ENCODE assay signal across 1 cellular context in the genomic region with DNA sequence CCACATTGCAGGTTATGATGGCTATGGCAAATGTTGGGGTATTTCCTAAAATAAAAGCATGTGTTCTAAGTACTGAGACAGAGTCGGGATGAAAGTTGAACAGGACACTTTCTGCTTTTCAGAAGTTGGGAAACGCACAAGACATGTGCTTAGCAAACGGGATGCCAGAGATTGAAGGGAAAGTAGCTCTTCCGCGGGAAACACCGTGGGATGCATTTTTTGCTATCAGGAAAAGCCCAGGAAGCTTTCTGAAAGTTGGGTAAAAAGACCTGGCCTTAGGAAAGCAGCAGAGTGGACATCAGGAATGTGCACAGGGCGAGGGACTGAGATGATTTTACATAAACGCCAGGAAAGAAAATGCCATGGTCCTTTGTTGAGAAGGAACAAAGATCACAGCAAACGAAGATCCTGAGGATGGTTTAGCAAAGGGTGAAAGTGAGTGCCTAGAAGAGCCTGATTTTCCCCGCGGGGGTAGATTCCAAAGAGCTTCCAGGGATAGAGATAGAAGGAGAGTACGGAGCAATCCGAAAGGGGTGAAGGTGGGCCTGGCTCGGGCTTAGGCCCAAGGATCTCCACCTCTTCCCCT.
A peak's percentile ranks its signal among the peaks of the same experiment; 100 is the strongest.
TF ChIP-seq lines count a peak whose summit lies in the region.

No MANE protein-coding gene starts in this region.

TF ChIP-seq in HepG2, 621 proteins besides CTCF, POLR2A, EP300 and RAD21 (continues in another document):
- TF ChIP-seq MED1 (CRISPR knock-in tag; IDR thresholded peaks at IDR 0.05) (no peak), HNRNPL (IDR thresholded peaks at IDR 0.05; ENCODE audit: low read depth, low read length) (no peak), ZSCAN22 (CRISPR knock-in tag; IDR thresholded peaks at IDR 0.05) (no peak), FOSL2 (CRISPR knock-in tag; IDR thresholded peaks at IDR 0.05) (no peak), FOXA3 (CRISPR knock-in tag; IDR thresholded peaks at IDR 0.05) (no peak), HDAC2 (CRISPR knock-in tag; IDR thresholded peaks at IDR 0.05) (no peak), ETV6 (CRISPR knock-in tag; conservative IDR thresholded peaks at IDR 0.05) (no peak), ELF3 (CRISPR knock-in tag; IDR thresholded peaks at IDR 0.05) (no peak), ZNF432 (CRISPR knock-in tag; IDR thresholded peaks at IDR 0.05; ENCODE audit: borderline replicate concordance) (no peak), ATM (IDR thresholded peaks at IDR 0.05; ENCODE audit: borderline replicate concordance) (no peak), ZNF136 (CRISPR knock-in tag; IDR thresholded peaks at IDR 0.05; ENCODE audit: low read depth) (0 out of 2 replicates have a peak, but pooled peaks have one; percentile 34), MATR3 (CRISPR knock-in tag; IDR thresholded peaks at IDR 0.05) (no peak), ZFP82 (CRISPR knock-in tag; IDR thresholded peaks at IDR 0.05; ENCODE audit: borderline replicate concordance) (0 out of 2 replicates have a peak, but pooled peaks have one; percentile 37), ZSCAN12 (CRISPR knock-in tag; IDR thresholded peaks at IDR 0.05) (no peak), TBP (CRISPR knock-in tag; IDR thresholded peaks at IDR 0.05) (no peak), ZNF263 (CRISPR knock-in tag; IDR thresholded peaks at IDR 0.05) (no peak), AKAP8 (CRISPR knock-in tag; IDR thresholded peaks at IDR 0.05) (0 out of 2 replicates have a peak, but pooled peaks have one; percentile 12), CBX1 (IDR thresholded peaks at IDR 0.05; ENCODE audit: low read depth) (no peak), REXO4 (CRISPR knock-in tag; IDR thresholded peaks at IDR 0.05; ENCODE audit: borderline replicate concordance) (no peak), ZNF143 (CRISPR knock-in tag; IDR thresholded peaks at IDR 0.05) (peak; percentile 30; the same call in 1 of the 2 replicates), HOXD1 (CRISPR knock-in tag; IDR thresholded peaks at IDR 0.05) (no peak), HNRNPH1 (optimal IDR thresholded peaks at IDR 0.05; ENCODE audit: low read depth, low read length) (no peak), TOE1 (CRISPR knock-in tag; IDR thresholded peaks at IDR 0.05) (no peak), RAD51 (IDR thresholded peaks at IDR 0.05; ENCODE audit: borderline replicate concordance) (no peak), TP53 (CRISPR knock-in tag; conservative IDR thresholded peaks at IDR 0.05) (no peak), ZNF33A (CRISPR knock-in tag; IDR thresholded peaks at IDR 0.05; ENCODE audit: borderline replicate concordance) (no peak), ZFY (CRISPR knock-in tag; IDR thresholded peaks at IDR 0.05) (no peak), ZNF441 (CRISPR knock-in tag; IDR thresholded peaks at IDR 0.05; ENCODE audit: borderline replicate concordance) (no peak), ZNF678 (CRISPR knock-in tag; IDR thresholded peaks at IDR 0.05) (no peak; the same call in 1 of the 2 replicates), STAT5B (CRISPR knock-in tag; IDR thresholded peaks at IDR 0.05) (no peak), ZNF33B (CRISPR knock-in tag; IDR thresholded peaks at IDR 0.05) (no peak), SIN3A (IDR thresholded peaks at IDR 0.05; ENCODE audit: borderline replicate concordance, low read depth, low read length) (peak; percentile 20; the same call in 1 of the 2 replicates)
- TF ChIP-seq, protein P1, sequence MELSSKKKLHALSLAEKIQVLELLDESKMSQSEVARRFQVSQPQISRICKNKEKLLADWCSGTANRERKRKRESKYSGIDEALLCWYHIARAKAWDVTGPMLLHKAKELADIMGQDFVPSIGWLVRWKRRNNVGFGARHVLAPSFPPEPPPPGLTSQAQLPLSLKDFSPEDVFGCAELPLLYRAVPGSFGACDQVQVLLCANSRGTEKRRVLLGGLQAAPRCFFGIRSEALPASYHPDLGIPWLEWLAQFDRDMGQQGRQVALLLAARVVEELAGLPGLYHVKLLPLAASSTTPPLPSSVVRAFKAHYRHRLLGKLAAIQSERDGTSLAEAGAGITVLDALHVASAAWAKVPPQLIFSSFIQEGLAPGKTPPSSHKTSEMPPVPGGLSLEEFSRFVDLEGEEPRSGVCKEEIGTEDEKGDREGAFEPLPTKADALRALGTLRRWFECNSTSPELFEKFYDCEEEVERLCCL (CRISPR knock-in tag; IDR thresholded peaks at IDR 0.05; ENCODE audit: borderline replicate concordance) = no peak
- TF ChIP-seq, protein P2, sequence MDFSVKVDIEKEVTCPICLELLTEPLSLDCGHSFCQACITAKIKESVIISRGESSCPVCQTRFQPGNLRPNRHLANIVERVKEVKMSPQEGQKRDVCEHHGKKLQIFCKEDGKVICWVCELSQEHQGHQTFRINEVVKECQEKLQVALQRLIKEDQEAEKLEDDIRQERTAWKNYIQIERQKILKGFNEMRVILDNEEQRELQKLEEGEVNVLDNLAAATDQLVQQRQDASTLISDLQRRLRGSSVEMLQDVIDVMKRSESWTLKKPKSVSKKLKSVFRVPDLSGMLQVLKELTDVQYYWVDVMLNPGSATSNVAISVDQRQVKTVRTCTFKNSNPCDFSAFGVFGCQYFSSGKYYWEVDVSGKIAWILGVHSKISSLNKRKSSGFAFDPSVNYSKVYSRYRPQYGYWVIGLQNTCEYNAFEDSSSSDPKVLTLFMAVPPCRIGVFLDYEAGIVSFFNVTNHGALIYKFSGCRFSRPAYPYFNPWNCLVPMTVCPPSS (IDR thresholded peaks at IDR 0.05) = no peak
- TF ChIP-seq, protein P3, sequence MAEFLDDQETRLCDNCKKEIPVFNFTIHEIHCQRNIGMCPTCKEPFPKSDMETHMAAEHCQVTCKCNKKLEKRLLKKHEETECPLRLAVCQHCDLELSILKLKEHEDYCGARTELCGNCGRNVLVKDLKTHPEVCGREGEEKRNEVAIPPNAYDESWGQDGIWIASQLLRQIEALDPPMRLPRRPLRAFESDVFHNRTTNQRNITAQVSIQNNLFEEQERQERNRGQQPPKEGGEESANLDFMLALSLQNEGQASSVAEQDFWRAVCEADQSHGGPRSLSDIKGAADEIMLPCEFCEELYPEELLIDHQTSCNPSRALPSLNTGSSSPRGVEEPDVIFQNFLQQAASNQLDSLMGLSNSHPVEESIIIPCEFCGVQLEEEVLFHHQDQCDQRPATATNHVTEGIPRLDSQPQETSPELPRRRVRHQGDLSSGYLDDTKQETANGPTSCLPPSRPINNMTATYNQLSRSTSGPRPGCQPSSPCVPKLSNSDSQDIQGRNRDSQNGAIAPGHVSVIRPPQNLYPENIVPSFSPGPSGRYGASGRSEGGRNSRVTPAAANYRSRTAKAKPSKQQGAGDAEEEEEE (CRISPR knock-in tag; IDR thresholded peaks at IDR 0.05; ENCODE audit: borderline replicate concordance) = no peak
- TF ChIP-seq, protein P4, sequence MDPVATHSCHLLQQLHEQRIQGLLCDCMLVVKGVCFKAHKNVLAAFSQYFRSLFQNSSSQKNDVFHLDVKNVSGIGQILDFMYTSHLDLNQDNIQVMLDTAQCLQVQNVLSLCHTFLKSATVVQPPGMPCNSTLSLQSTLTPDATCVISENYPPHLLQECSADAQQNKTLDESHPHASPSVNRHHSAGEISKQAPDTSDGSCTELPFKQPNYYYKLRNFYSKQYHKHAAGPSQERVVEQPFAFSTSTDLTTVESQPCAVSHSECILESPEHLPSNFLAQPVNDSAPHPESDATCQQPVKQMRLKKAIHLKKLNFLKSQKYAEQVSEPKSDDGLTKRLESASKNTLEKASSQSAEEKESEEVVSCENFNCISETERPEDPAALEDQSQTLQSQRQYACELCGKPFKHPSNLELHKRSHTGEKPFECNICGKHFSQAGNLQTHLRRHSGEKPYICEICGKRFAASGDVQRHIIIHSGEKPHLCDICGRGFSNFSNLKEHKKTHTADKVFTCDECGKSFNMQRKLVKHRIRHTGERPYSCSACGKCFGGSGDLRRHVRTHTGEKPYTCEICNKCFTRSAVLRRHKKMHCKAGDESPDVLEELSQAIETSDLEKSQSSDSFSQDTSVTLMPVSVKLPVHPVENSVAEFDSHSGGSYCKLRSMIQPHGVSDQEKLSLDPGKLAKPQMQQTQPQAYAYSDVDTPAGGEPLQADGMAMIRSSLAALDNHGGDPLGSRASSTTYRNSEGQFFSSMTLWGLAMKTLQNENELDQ (CRISPR knock-in tag; IDR thresholded peaks at IDR 0.05; ENCODE audit: borderline replicate concordance) = no peak
- TF ChIP-seq, protein P5, sequence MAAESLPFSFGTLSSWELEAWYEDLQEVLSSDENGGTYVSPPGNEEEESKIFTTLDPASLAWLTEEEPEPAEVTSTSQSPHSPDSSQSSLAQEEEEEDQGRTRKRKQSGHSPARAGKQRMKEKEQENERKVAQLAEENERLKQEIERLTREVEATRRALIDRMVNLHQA (CRISPR knock-in tag; IDR thresholded peaks at IDR 0.05) = no peak
- TF ChIP-seq, protein P6, sequence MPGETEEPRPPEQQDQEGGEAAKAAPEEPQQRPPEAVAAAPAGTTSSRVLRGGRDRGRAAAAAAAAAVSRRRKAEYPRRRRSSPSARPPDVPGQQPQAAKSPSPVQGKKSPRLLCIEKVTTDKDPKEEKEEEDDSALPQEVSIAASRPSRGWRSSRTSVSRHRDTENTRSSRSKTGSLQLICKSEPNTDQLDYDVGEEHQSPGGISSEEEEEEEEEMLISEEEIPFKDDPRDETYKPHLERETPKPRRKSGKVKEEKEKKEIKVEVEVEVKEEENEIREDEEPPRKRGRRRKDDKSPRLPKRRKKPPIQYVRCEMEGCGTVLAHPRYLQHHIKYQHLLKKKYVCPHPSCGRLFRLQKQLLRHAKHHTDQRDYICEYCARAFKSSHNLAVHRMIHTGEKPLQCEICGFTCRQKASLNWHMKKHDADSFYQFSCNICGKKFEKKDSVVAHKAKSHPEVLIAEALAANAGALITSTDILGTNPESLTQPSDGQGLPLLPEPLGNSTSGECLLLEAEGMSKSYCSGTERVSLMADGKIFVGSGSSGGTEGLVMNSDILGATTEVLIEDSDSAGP (CRISPR knock-in tag; IDR thresholded peaks at IDR 0.05; ENCODE audit: borderline replicate concordance) = no peak
- TF ChIP-seq, protein P7, sequence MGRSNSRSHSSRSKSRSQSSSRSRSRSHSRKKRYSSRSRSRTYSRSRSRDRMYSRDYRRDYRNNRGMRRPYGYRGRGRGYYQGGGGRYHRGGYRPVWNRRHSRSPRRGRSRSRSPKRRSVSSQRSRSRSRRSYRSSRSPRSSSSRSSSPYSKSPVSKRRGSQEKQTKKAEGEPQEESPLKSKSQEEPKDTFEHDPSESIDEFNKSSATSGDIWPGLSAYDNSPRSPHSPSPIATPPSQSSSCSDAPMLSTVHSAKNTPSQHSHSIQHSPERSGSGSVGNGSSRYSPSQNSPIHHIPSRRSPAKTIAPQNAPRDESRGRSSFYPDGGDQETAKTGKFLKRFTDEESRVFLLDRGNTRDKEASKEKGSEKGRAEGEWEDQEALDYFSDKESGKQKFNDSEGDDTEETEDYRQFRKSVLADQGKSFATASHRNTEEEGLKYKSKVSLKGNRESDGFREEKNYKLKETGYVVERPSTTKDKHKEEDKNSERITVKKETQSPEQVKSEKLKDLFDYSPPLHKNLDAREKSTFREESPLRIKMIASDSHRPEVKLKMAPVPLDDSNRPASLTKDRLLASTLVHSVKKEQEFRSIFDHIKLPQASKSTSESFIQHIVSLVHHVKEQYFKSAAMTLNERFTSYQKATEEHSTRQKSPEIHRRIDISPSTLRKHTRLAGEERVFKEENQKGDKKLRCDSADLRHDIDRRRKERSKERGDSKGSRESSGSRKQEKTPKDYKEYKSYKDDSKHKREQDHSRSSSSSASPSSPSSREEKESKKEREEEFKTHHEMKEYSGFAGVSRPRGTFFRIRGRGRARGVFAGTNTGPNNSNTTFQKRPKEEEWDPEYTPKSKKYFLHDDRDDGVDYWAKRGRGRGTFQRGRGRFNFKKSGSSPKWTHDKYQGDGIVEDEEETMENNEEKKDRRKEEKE (IDR thresholded peaks at IDR 0.05) = no peak
- TF ChIP-seq, protein P8, sequence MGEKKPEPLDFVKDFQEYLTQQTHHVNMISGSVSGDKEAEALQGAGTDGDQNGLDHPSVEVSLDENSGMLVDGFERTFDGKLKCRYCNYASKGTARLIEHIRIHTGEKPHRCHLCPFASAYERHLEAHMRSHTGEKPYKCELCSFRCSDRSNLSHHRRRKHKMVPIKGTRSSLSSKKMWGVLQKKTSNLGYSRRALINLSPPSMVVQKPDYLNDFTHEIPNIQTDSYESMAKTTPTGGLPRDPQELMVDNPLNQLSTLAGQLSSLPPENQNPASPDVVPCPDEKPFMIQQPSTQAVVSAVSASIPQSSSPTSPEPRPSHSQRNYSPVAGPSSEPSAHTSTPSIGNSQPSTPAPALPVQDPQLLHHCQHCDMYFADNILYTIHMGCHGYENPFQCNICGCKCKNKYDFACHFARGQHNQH (CRISPR knock-in tag; IDR thresholded peaks at IDR 0.05) = no peak
- TF ChIP-seq, protein P9, sequence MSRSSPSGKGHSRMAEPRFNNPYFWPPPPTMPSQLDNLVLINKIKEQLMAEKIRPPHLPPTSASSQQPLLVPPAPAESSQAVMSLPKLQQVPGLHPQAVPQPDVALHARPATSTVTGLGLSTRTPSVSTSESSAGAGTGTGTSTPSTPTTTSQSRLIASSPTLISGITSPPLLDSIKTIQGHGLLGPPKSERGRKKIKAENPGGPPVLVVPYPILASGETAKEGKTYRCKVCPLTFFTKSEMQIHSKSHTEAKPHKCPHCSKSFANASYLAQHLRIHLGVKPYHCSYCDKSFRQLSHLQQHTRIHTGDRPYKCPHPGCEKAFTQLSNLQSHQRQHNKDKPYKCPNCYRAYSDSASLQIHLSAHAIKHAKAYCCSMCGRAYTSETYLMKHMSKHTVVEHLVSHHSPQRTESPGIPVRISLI (CRISPR knock-in tag; IDR thresholded peaks at IDR 0.05; ENCODE audit: borderline replicate concordance) = no peak
